11 cellular contexts compared by ENCODE assay signal in the genomic region with DNA sequence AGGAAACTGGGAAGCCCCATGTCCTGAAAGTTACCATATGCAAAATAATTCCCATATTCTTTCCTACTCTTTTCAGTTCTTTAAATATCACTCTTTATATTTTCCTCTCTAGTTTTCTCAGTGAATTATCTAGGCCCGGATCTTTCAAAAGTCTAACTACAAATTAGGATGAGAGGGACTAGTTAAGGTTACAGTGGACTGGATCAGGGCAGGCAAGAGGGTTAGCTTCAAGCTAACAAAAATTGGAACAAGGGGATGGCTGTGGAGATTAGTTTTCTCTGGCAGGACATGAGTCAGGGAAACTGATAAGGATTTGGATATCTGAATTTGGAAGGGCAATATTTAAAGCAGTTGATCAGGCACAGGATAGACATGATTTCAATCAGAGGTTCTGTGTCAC.
"Had no signal": no experiment of that assay in that cellular context is flagged by ENCODE, and none has a peak within 500 bp of the region (broad histone marks: within the 10 kb centered on the region; RNA-seq: fewer than 3 reads in every experiment).

No MANE protein-coding gene starts in this region.

- FAIRE-seq: H1, H54 had no signal

- H3K4me1 ChIP-seq: HAP-1 had no signal

- H3K4me2 ChIP-seq: GM23338 had no signal

- ATAC-seq: GM23338, HCT116 had no signal

- H3K36me3 ChIP-seq: HAP-1 had no signal

- DNase-seq: GM23248, GOT3, H7, H9, HCEC 1CT, HFFc6 had no signal

- H2AFZ ChIP-seq: GM23248, GM23338 had no signal

- H3K27ac ChIP-seq: GM23248 had no signal

- H3K9me3 ChIP-seq: HAP-1 had no signal

- H3K9ac ChIP-seq: GM23248 had no signal

- H3K4me3 ChIP-seq: GM23248, GM23338, HAP-1 had no signal
